In genomic region chr19:4403005-4403761, GRCh38 we compare ENCODE assay signal across 8 cellular contexts. TPM values are rescaled to one million over a fixed set of nuclear protein-coding genes. Genes with fewer than 3 reads are reported as not detected.
DNase-seq lines count a peak whose midpoint lies in the region; ATAC-seq and TF ChIP-seq lines count a peak whose summit lies in the region.

No MANE protein-coding gene starts in this region.

- peaks cover 46% of the 10 kb centered on the region for H3K4me1 Mint-ChIP-seq in T-helper 2 cell treated with Interferon-gamma antibody and Interleukin-4, amounts not matched to agents 5 μg/mL and 100 μg/mL, for 36 hours (ENCODE audit: low read depth)

- no peak for TF ChIP-seq CTCF in WI38 (IDR thresholded peaks at IDR 0.05; ENCODE audit: low read depth, low read length)

- H3K36me3 Mint-ChIP-seq in T-helper 2 cell treated with Interferon-gamma antibody and Interleukin-4, amounts not matched to agents 5 μg/mL and 100 μg/mL, for 36 hours (ENCODE audit: low read depth): peaks cover 31% of the 10 kb centered on the region

- H3K9ac ChIP-seq in iPS-18a (ENCODE audit: low read length): peak overlapping the region; percentile 99
- peak overlapping the region; percentile 72 to 76 for H3K9ac ChIP-seq in stomach smooth muscle (ENCODE audit: low read length in 2 of 2)

- H3K4me1 ChIP-seq in iPS-18a (ENCODE audit: control insufficient read depth, low read depth, low read length): peaks cover 22% of the 10 kb centered on the region
- H3K4me1 ChIP-seq in stomach smooth muscle (ENCODE audit: control insufficient read depth, insufficient read depth, low read length): peaks cover 27% of the 10 kb centered on the region

- no peak for DNase-seq in T-helper 2 cell treated with Interferon-gamma antibody and Interleukin-4, amounts not matched to agents 5 μg/mL and 100 μg/mL, for 36 hours (ENCODE audit: low spot score)
- DNase-seq in T-helper 2 cell (no peak), mucosa of gallbladder (ENCODE audit: low spot score) (no peak), cerebellar cortex (ENCODE audit: low spot score) (no peak)

- peak overlapping the region; percentile 90 for H3K27ac ChIP-seq in iPS-18a (ENCODE audit: low read length)
- no peak overlapping the region for H3K27ac ChIP-seq in stomach smooth muscle (ENCODE audit: low read length)

- no peaks in the 10 kb centered on the region for H3K9me3 ChIP-seq in iPS-18a (ENCODE audit: control insufficient read depth, low read depth, low read length)
- H3K9me3 ChIP-seq in stomach smooth muscle (ENCODE audit: control insufficient read depth in 2 of 2, low read length in 2 of 2): no peaks in the 10 kb centered on the region

- no peak for ATAC-seq in GM19463 (IDR thresholded peaks at IDR 0.05; ENCODE audit: unreplicated experiment)

- no peaks in the 10 kb centered on the region for H3K27me3 ChIP-seq in iPS-18a (ENCODE audit: control insufficient read depth, insufficient read depth, low read length)
- no peaks in the 10 kb centered on the region for H3K27me3 ChIP-seq in stomach smooth muscle (ENCODE audit: control insufficient read depth in 1 of 2, insufficient read depth in 2 of 2, low read length in 2 of 2)

- H3K4me3 ChIP-seq in WI38 (ENCODE audit: low read depth, low read length) (peak overlapping the region; percentile 72), iPS-18a (ENCODE audit: low read length) (peak overlapping the region; percentile 98), stomach smooth muscle (ENCODE audit: low read length in 2 of 2) (peak overlapping the region; percentile 75 to 79)

- H3K36me3 ChIP-seq in iPS-18a (ENCODE audit: control insufficient read depth, low read depth, low read length): peaks cover 26% of the 10 kb centered on the region
- no peaks in the 10 kb centered on the region for H3K36me3 ChIP-seq in stomach smooth muscle (ENCODE audit: control insufficient read depth in 2 of 2, insufficient read depth in 2 of 2, low read length in 2 of 2)

- no peaks in the 10 kb centered on the region for H3K9me3 Mint-ChIP-seq in T-helper 2 cell treated with Interferon-gamma antibody and Interleukin-4, amounts not matched to agents 5 μg/mL and 100 μg/mL, for 36 hours

- peak overlapping the region; percentile 96 for H3K4me3 Mint-ChIP-seq in T-helper 2 cell treated with Interferon-gamma antibody and Interleukin-4, amounts not matched to agents 5 μg/mL and 100 μg/mL, for 36 hours

- H3K27me3 Mint-ChIP-seq in T-helper 2 cell treated with Interferon-gamma antibody and Interleukin-4, amounts not matched to agents 5 μg/mL and 100 μg/mL, for 36 hours (ENCODE audit: low read depth): no peaks in the 10 kb centered on the region

- H3K27ac Mint-ChIP-seq in T-helper 2 cell treated with Interferon-gamma antibody and Interleukin-4, amounts not matched to agents 5 μg/mL and 100 μg/mL, for 36 hours: peak overlapping the region; percentile 93

RNA-seq across cellular contexts. Expression of gene CHAF1A, which starts 0.7 kb away (rescaled TPM):
- 8.3 TPM for total RNA-seq in mucosa of gallbladder

RNA-seq across cellular contexts. Expression of gene SH3GL1, which starts 2.8 kb away (rescaled TPM):
- total RNA-seq in mucosa of gallbladder: 56.9 TPM

RNA-seq across cellular contexts. Expression of gene UBXN6, which starts 54.4 kb away (rescaled TPM):
- 134 TPM for total RNA-seq in mucosa of gallbladder

RNA-seq across cellular contexts. Expression of gene MPND, which starts 59.8 kb away (rescaled TPM):
- total RNA-seq in mucosa of gallbladder: 26.1 TPM
